18 cellular contexts compared by ENCODE assay signal in genomic region chr3:117059990-117060338, GRCh38.
A peak's percentile ranks its signal among the peaks of the same experiment; 100 is the strongest.
DNase-seq lines count a peak whose midpoint lies in the region; ATAC-seq and TF ChIP-seq lines count a peak whose summit lies in the region.
"Had no signal": no experiment of that assay in that cellular context is flagged by ENCODE, and none has a peak within 500 bp of the region (broad histone marks: within the 10 kb centered on the region; RNA-seq: fewer than 3 reads in every experiment).

No MANE protein-coding gene starts in this region.

- H3K9me3 Mint-ChIP-seq in CD14-positive monocyte, result peaks cover 0 to 6% (median 1%) of the 10 kb centered on the region in 7 donors
- H3K9me3 Mint-ChIP-seq: activated T-helper 2 cell treated with anti-CD3 and anti-CD28 coated beads, Interferon-gamma antibody, Interleukin-2, Interleukin-4, amounts not matched to agents 10 μg/mL and 5 μg/mL and 100 μg/mL, durations not matched to agents 14 hours and 24 hours and 36 hours had no signal

- no peak for ATAC-seq in left ventricle myocardium superior
- ATAC-seq: gastroesophageal sphincter; stimulated activated naive B cell treated with anti-CD40 and anti-IgM and Interleukin-4, amounts not matched to agents 10 μg/mL and 1 μg/mL and 100 μg/mL, for 72 hours had no signal

- no peaks in the 10 kb centered on the region for H3K36me3 Mint-ChIP-seq in CD14-positive monocyte
- H3K36me3 Mint-ChIP-seq: activated naive CD8-positive, alpha-beta T cell; stimulated activated naive B cell treated with anti-CD40 and anti-IgM and Interleukin-4, amounts not matched to agents 10 μg/mL and 1 μg/mL and 100 μg/mL, for 72 hours had no signal

- intact Hi-C loops in left ventricle myocardium superior (cut with micrococcal nuclease) (no loop called here), CD14-positive monocyte (cut with micrococcal nuclease) (no loop called here)

- peaks cover 0 to 2% (median 1%) of the 10 kb centered on the region in 3 donors for H3K27me3 Mint-ChIP-seq in CD14-positive monocyte (ENCODE audit: low read depth in 3 of 3)
- H3K27me3 Mint-ChIP-seq: activated naive CD8-positive, alpha-beta T cell; stimulated activated naive B cell treated with anti-CD40 and anti-IgM and Interleukin-4, amounts not matched to agents 10 μg/mL and 1 μg/mL and 100 μg/mL, for 72 hours had no signal

- DNase-seq in DMS53 (lab: John Stamatoyannopoulos, UW), result peak; percentile 84
- DNase-seq in NCI-H1092 (lab: John Stamatoyannopoulos, UW), result peak; percentile 78
- peak; percentile 25 for DNase-seq in NCI-H774 (lab: John Stamatoyannopoulos, UW)
- peak; percentile 36 for DNase-seq in fibroblast of peridontal ligament (ENCODE audit: extremely low read depth)
- no peak for DNase-seq in erythroblast (lab: John Stamatoyannopoulos, UW)
- no peak for DNase-seq in left ventricle myocardium superior
- DNase-seq in iPS-NIHi7 (ENCODE audit: extremely low spot score), result no peak
- no peak for DNase-seq in CD14-positive monocyte (ENCODE audit: low spot score)
- DNase-seq: ACHN; activated CD8-positive, alpha-beta memory T cell treated with anti-CD3 and anti-CD28 coated beads, Interleukin-2, amount 50 U/mL, for 4 hours; C1 segment of cervical spinal cord; Kasumi-1; NCI-H226; stimulated activated naive B cell treated with anti-CD40 and anti-IgM and Interleukin-4, amounts not matched to agents 10 μg/mL and 1 μg/mL and 100 μg/mL, for 72 hours; testis had no signal

- no peak overlapping the region for H3K4me3 Mint-ChIP-seq in CD14-positive monocyte
- H3K4me3 Mint-ChIP-seq: activated naive CD8-positive, alpha-beta T cell; stimulated activated naive B cell treated with anti-CD40 and anti-IgM and Interleukin-4, amounts not matched to agents 10 μg/mL and 1 μg/mL and 100 μg/mL, for 72 hours had no signal

- no peak overlapping the region for H3K27ac Mint-ChIP-seq in CD14-positive monocyte
- H3K27ac Mint-ChIP-seq: activated naive CD8-positive, alpha-beta T cell; activated T-helper 2 cell treated with anti-CD3 and anti-CD28 coated beads, Interferon-gamma antibody, Interleukin-2, Interleukin-4, amounts not matched to agents 10 μg/mL and 5 μg/mL and 100 μg/mL, durations not matched to agents 14 hours and 24 hours and 36 hours; stimulated activated naive B cell treated with anti-CD40 and anti-IgM and Interleukin-4, amounts not matched to agents 10 μg/mL and 1 μg/mL and 100 μg/mL, for 72 hours had no signal

- TF ChIP-seq POLR2A in erythroblast (IDR thresholded peaks at IDR 0.05; ENCODE audit: low read length), result no peak

- TF ChIP-seq CTCF in CD14-positive monocyte (IDR thresholded peaks at IDR 0.05), result no peak

- H3K4me1 Mint-ChIP-seq in CD14-positive monocyte, result peaks cover 33% of the 10 kb centered on the region

Comparison
In these comparisons a context has a peak if more than half of its experiments do, and no peak if none do; other contexts are left out.
1. DNase-seq: peak in DMS53 (single experiment), NCI-H1092 (single experiment), NCI-H774 (single experiment) and fibroblast of peridontal ligament (single experiment); none in erythroblast (0 of 2), left ventricle myocardium superior (single experiment), iPS-NIHi7 (single experiment) and CD14-positive monocyte (single experiment).